ENCODE assay signal across 9 cellular contexts in the genomic region with DNA sequence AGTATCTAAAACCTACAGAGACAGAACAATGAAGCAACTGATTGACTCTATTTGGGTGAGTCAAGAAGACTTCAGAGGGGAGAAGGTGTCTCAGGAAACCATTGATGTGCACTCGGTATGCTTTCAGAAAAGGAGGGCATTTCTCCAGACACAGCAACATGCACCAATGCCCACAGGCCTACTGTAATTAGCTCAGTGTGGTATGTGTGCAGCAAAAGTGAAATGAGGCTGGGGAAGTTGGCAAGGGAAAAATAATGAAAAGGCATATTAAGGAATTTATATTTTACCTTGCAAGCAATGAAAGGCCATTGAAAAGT.
"Had no signal": no experiment of that assay in that cellular context is flagged by ENCODE, and none has a peak within 500 bp of the region (broad histone marks: within the 10 kb centered on the region; RNA-seq: fewer than 3 reads in every experiment).

No MANE protein-coding gene starts in this region.

- H3K27me3 Mint-ChIP-seq: IgD-negative memory B cell had no signal

- H3K9me3 ChIP-seq: HAP-1 had no signal

- H3K27ac ChIP-seq: GM23248, HL-60 had no signal

- H3K4me3 ChIP-seq: GM23248, HAP-1 had no signal

- H3K4me3 Mint-ChIP-seq: HFFc6, IgD-negative memory B cell had no signal

- H3K4me1 ChIP-seq: HAP-1 had no signal

- H3K9ac ChIP-seq: GM23248 had no signal

- H2AFZ ChIP-seq: GM23248 had no signal

- H3K9me3 Mint-ChIP-seq: IgD-negative memory B cell had no signal

- H3K36me3 ChIP-seq: HAP-1 had no signal

- H3K36me3 Mint-ChIP-seq: IgD-negative memory B cell had no signal

- DNase-seq: GM23248, GOT3, H7, HFFc6 had no signal

- H3K4me1 Mint-ChIP-seq: IgD-negative memory B cell had no signal

- ATAC-seq: HCT116, HepG2 had no signal

- H3K27ac Mint-ChIP-seq: HFFc6, IgD-negative memory B cell had no signal
